18 cellular contexts compared by ENCODE assay signal in genomic region chr9:1267141-1267570, GRCh38.
DNase-seq lines count a peak whose midpoint lies in the region; ATAC-seq, FAIRE-seq and TF ChIP-seq lines count a peak whose summit lies in the region.
"Had no signal": no experiment of that assay in that cellular context is flagged by ENCODE, and none has a peak within 500 bp of the region (broad histone marks: within the 10 kb centered on the region; RNA-seq: fewer than 3 reads in every experiment).

No MANE protein-coding gene starts in this region.

- H3K27ac Mint-ChIP-seq in MCF 10A (ENCODE audit: low read depth, unreplicated experiment) (no peak overlapping the region), natural killer cell (no peak overlapping the region)
- H3K27ac Mint-ChIP-seq: activated CD8-positive, alpha-beta T cell treated with anti-CD3 and anti-CD28 coated beads for 36 hours; activated naive CD8-positive, alpha-beta T cell treated with anti-CD3 and anti-CD28 coated beads for 36 hours; T-cell had no signal

- no peak for TF ChIP-seq CTCF in MCF 10A (IDR thresholded peaks at IDR 0.05; ENCODE audit: unreplicated experiment)
- TF ChIP-seq CTCF in breast epithelium (IDR thresholded peaks at IDR 0.05) = no peak
- TF ChIP-seq CTCF in natural killer cell (IDR thresholded peaks at IDR 0.05) = no peak

- no peaks in the 10 kb centered on the region for H3K27me3 ChIP-seq in breast epithelium
- H3K27me3 ChIP-seq in small intestine (ENCODE audit: control insufficient read depth in 2 of 2, insufficient read depth in 2 of 2, low read length in 2 of 2) = no peaks in the 10 kb centered on the region

- 52 to 69% (median 65%) methylated on average over 3 of the region's 3 CpGs for WGBS in small intestine, 3 donors

- CTCF ChIA-PET in MCF 10A (lab: Yijun Ruan, JAX) = interaction anchor here (0.5 to 0.7 kb wide), 2 partner anchors 17 to 154 kb away, joined by 4 read pairs; no protein-coding TSS in a partner anchor

- no peak overlapping the region for H3K27ac ChIP-seq in breast epithelium
- H3K27ac ChIP-seq in small intestine (ENCODE audit: low read depth in 1 of 2, low read length in 1 of 2) = no peak overlapping the region
- H3K27ac ChIP-seq: A549, coronary artery had no signal

- FAIRE-seq in small intestine (lab: Jason Lieb, UNC) = no peak
- FAIRE-seq: A549 had no signal

- H3K36me3 ChIP-seq in breast epithelium (no peaks in the 10 kb centered on the region), small intestine (ENCODE audit: control insufficient read depth in 2 of 2, insufficient read depth in 2 of 2, low read length in 2 of 2) (no peaks in the 10 kb centered on the region)

- no peak overlapping the region for H3K4me3 ChIP-seq in breast epithelium
- no peak overlapping the region for H3K4me3 ChIP-seq in small intestine (ENCODE audit: low read depth in 1 of 2, low read length in 2 of 2)
- H3K4me3 ChIP-seq: A549, coronary artery, lung had no signal

- H3K4me1 ChIP-seq in breast epithelium (no peaks in the 10 kb centered on the region), small intestine (ENCODE audit: control insufficient read depth in 2 of 2, insufficient read depth in 1 of 2, low read depth in 1 of 2, low read length in 1 of 2) (no peaks in the 10 kb centered on the region)
- H3K4me1 ChIP-seq: A549 had no signal

- H3K4me3 Mint-ChIP-seq in MCF 10A (ENCODE audit: unreplicated experiment) (no peak overlapping the region), natural killer cell (no peak overlapping the region)
- H3K4me3 Mint-ChIP-seq: activated CD8-positive, alpha-beta T cell treated with anti-CD3 and anti-CD28 coated beads for 36 hours; activated naive CD8-positive, alpha-beta T cell treated with anti-CD3 and anti-CD28 coated beads for 36 hours; T-cell had no signal

- ATAC-seq in HG02571 (IDR thresholded peaks at IDR 0.05; ENCODE audit: unreplicated experiment) (peak; percentile 77), HG03439 (IDR thresholded peaks at IDR 0.05; ENCODE audit: unreplicated experiment) (peak; percentile 77), natural killer cell (no peak)
- ATAC-seq: A549; activated CD8-positive, alpha-beta T cell treated with anti-CD3 and anti-CD28 coated beads for 36 hours; T-cell had no signal

- H3K4me1 Mint-ChIP-seq in MCF 10A (ENCODE audit: insufficient read depth, unreplicated experiment) = peaks cover 10% of the 10 kb centered on the region
- peaks cover 6% of the 10 kb centered on the region in 2 donors for H3K4me1 Mint-ChIP-seq in natural killer cell
- H3K4me1 Mint-ChIP-seq: activated naive CD8-positive, alpha-beta T cell treated with anti-CD3 and anti-CD28 coated beads for 36 hours; T-cell had no signal

- intact Hi-C loops in MCF 10A (cut with micrococcal nuclease) (no loop called here), breast epithelium (cut with DNase I; ENCODE audit: low total_unique reads) (no loop called here), natural killer cell (cut with micrococcal nuclease) (no loop called here)

- H3K36me3 Mint-ChIP-seq in MCF 10A (ENCODE audit: insufficient read depth, unreplicated experiment) (no peaks in the 10 kb centered on the region), natural killer cell (no peaks in the 10 kb centered on the region)
- H3K36me3 Mint-ChIP-seq: activated naive CD8-positive, alpha-beta T cell treated with anti-CD3 and anti-CD28 coated beads for 36 hours; T-cell had no signal

- no TSS peak for BruUV-seq in MCF 10A (replicated peaks; lab: Mats Ljungman, UMichigan)

- POLR2A ChIA-PET in MCF 10A (lab: Yijun Ruan, JAX) = interaction anchor here (1.5 kb wide), 1 partner anchor 28 kb away, joined by 3 read pairs; no protein-coding TSS in a partner anchor

- TF ChIP-seq POLR2A in breast epithelium (IDR thresholded peaks at IDR 0.05) = no peak

- H3K9me3 ChIP-seq in breast epithelium (no peaks in the 10 kb centered on the region), small intestine (ENCODE audit: control insufficient read depth, low read depth) (no peaks in the 10 kb centered on the region)
- H3K9me3 ChIP-seq: A549 had no signal

- DNase-seq in MCF 10A (ENCODE audit: unreplicated experiment) (peak; percentile 54), breast epithelium (ENCODE audit: low spot score in 2 of 2) (no peak), renal cortical epithelial cell (ENCODE audit: low read depth) (peak; percentile 23), NCI-H1105 treated with DMSO at 0.1 percent for 48 hours (lab: John Stamatoyannopoulos, UW) (no peak), natural killer cell (no peak), small intestine (no peak)
- DNase-seq: activated CD8-positive, alpha-beta T cell treated with anti-CD3 and anti-CD28 coated beads for 36 hours; activated naive CD8-positive, alpha-beta T cell treated with anti-CD3 and anti-CD28 coated beads for 36 hours; DMS 273 treated with DMSO at 0.1 percent for 48 hours; NCI-H1417 treated with DMSO at 0.1 percent for 48 hours; nucleus accumbens; stimulated activated naive CD4-positive, alpha-beta T cell treated with Interleukin-2 at 50 U/mL for 16 hours; T-cell had no signal

- H3K9me3 Mint-ChIP-seq in MCF 10A (ENCODE audit: unreplicated experiment) (no peaks in the 10 kb centered on the region), natural killer cell (peaks cover 0 to 3% of the 10 kb centered on the region in 2 donors)
- H3K9me3 Mint-ChIP-seq: activated CD8-positive, alpha-beta T cell treated with anti-CD3 and anti-CD28 coated beads for 36 hours; activated naive CD8-positive, alpha-beta T cell treated with anti-CD3 and anti-CD28 coated beads for 36 hours had no signal

- no peaks in the 10 kb centered on the region for H3K27me3 Mint-ChIP-seq in MCF 10A (ENCODE audit: insufficient read depth, unreplicated experiment)
- peaks cover 0 to 3% of the 10 kb centered on the region in 2 donors for H3K27me3 Mint-ChIP-seq in natural killer cell (ENCODE audit: low read depth in 2 of 2)
- H3K27me3 Mint-ChIP-seq: activated CD8-positive, alpha-beta T cell treated with anti-CD3 and anti-CD28 coated beads for 36 hours had no signal

Comparison
In these comparisons a context has a peak if more than half of its experiments do, and no peak if none do; other contexts are left out.
1. DNase-seq: peak in MCF 10A (single experiment) and renal cortical epithelial cell (single experiment); none in breast epithelium (0 of 2), NCI-H1105 treated with DMSO at 0.1 percent for 48 hours (single experiment), natural killer cell (single experiment) and small intestine (single experiment).
2. ATAC-seq: peak in HG02571 (single experiment) and HG03439 (single experiment); none in natural killer cell (0 of 3).